ENCODE assay signal across 13 cellular contexts in the genomic region with DNA sequence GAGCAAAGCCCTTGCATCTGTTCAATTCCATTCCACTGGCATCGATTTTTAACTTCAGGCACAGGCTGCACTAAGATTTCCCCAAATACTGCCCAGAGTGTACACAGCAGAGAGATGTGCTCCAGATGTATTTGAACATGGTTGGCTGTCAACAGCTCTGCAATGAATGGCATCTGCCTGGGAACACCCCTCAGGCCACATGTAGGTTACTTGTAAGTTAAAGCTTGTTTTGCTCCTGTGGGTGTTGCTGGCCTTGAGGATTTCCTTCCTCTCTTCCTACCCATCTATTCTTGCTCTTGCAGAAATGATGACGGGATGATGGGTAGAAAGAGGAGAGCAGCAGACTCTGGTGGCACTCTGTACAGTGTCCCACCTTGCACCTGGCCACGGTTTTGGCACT.
"Had no signal": no experiment of that assay in that cellular context is flagged by ENCODE, and none has a peak within 500 bp of the region (broad histone marks: within the 10 kb centered on the region; RNA-seq: fewer than 3 reads in every experiment).

No MANE protein-coding gene starts in this region.

- H3K27me3 ChIP-seq: heart left ventricle, ovary, right atrium auricular region, tibial artery had no signal

- H3K4me1 ChIP-seq: heart left ventricle, right atrium auricular region, tibial artery had no signal

- ATAC-seq: heart left ventricle; natural killer cell; stimulated activated memory B cell treated with anti-CD40 and anti-IgM and Interleukin-4, amounts not matched to agents 10 μg/mL and 1 μg/mL and 100 μg/mL, for 72 hours had no signal

- H3K4me2 ChIP-seq: smooth muscle cell had no signal

- FAIRE-seq: endothelial cell of umbilical vein, frontal cortex had no signal

- H3K27ac ChIP-seq: heart left ventricle, ovary, right atrium auricular region, tibial artery had no signal

- DNase-seq: erythroblast; heart left ventricle; hippocampal formation; mammary epithelial cell; natural killer cell; ovary; stimulated activated CD4-positive, alpha-beta T cell treated with anti-CD3 and anti-CD28 coated beads, Interleukin-4, amount 100 ng/mL, for 24 hours; tibial artery had no signal

- H3K9me3 ChIP-seq: heart left ventricle, ovary, right atrium auricular region, tibial artery had no signal

- H3K36me3 ChIP-seq: heart left ventricle, ovary, right atrium auricular region, tibial artery had no signal

- H3K4me3 ChIP-seq: heart left ventricle, ovary, right atrium auricular region, smooth muscle cell, tibial artery had no signal
